21 cellular contexts compared by ENCODE assay signal in genomic region chr7:36712015-36712414, GRCh38. TPM values are rescaled to one million over a fixed set of nuclear protein-coding genes. Genes with fewer than 3 reads are reported as not detected.
DNase-seq lines count a peak whose midpoint lies in the region; ATAC-seq, FAIRE-seq and TF ChIP-seq lines count a peak whose summit lies in the region.
"Had no signal": no experiment of that assay in that cellular context is flagged by ENCODE, and none has a peak within 500 bp of the region (broad histone marks: within the 10 kb centered on the region; RNA-seq: fewer than 3 reads in every experiment).

No MANE protein-coding gene starts in this region.

- no peak overlapping the region for H3K9ac ChIP-seq in astrocyte (ENCODE audit: low read length)
- H3K9ac ChIP-seq: GM23248 had no signal

- no peak overlapping the region for H3K27ac Mint-ChIP-seq in GM23338
- H3K27ac Mint-ChIP-seq in astrocyte (ENCODE audit: unreplicated experiment) = no peak overlapping the region
- H3K27ac Mint-ChIP-seq in natural killer cell treated with Interleukin-12 subunit alpha and Interleukin-12 subunit beta and Interleukin-15 and Interleukin-18, amount 100 ng/mL, for 72 hours = peak overlapping the region; percentile 96 to 97
- H3K27ac Mint-ChIP-seq: CD4-positive, CD25-positive, alpha-beta regulatory T cell had no signal

- H3K36me3 Mint-ChIP-seq in GM23338 (ENCODE audit: low read depth) (no peaks in the 10 kb centered on the region), astrocyte (ENCODE audit: low read depth, unreplicated experiment) (no peaks in the 10 kb centered on the region)
- H3K36me3 Mint-ChIP-seq in natural killer cell treated with Interleukin-12 subunit alpha and Interleukin-12 subunit beta and Interleukin-15 and Interleukin-18, amount 100 ng/mL, for 72 hours = peaks cover 74% of the 10 kb centered on the region
- H3K36me3 Mint-ChIP-seq: CD4-positive, CD25-positive, alpha-beta regulatory T cell had no signal

- no peak for FAIRE-seq in astrocyte (lab: Jason Lieb, UNC)
- FAIRE-seq: D721Med, GM12892, GM19239 had no signal

- no peaks in the 10 kb centered on the region for H4K20me1 ChIP-seq in GM23338 (replicated peaks; ENCODE audit: insufficient read depth)
- no peaks in the 10 kb centered on the region for H4K20me1 ChIP-seq in astrocyte (ENCODE audit: insufficient read depth, low read length)

- no peak overlapping the region for H3K4me2 ChIP-seq in GM23338
- H3K4me2 ChIP-seq in astrocyte (ENCODE audit: low read length) = no peak overlapping the region
- H3K4me2 ChIP-seq: PC-9 had no signal

- H3K79me2 ChIP-seq in GM23338 (replicated peaks; ENCODE audit: insufficient read depth) (no peaks in the 10 kb centered on the region), astrocyte (ENCODE audit: insufficient read depth, low read length) (no peaks in the 10 kb centered on the region)

- H3K4me1 ChIP-seq in GM23338 (ENCODE audit: insufficient read depth) (peaks cover 3% of the 10 kb centered on the region), astrocyte (ENCODE audit: insufficient read depth, low read length) (no peaks in the 10 kb centered on the region), mucosa of descending colon (ENCODE audit: low read depth) (peaks cover 5% of the 10 kb centered on the region)

- H3K9me2 ChIP-seq in GM23338 (ENCODE audit: insufficient read depth) = no peaks in the 10 kb centered on the region

- H3K36me3 ChIP-seq in GM23338 (ENCODE audit: insufficient read depth) (no peaks in the 10 kb centered on the region), astrocyte (ENCODE audit: insufficient read depth, low read length) (no peaks in the 10 kb centered on the region), mucosa of descending colon (ENCODE audit: low read depth) (no peaks in the 10 kb centered on the region)
- H3K36me3 ChIP-seq: MG63 had no signal

- H3K9me3 Mint-ChIP-seq in GM23338 (no peaks in the 10 kb centered on the region), astrocyte (ENCODE audit: unreplicated experiment) (no peaks in the 10 kb centered on the region)
- H3K9me3 Mint-ChIP-seq in natural killer cell treated with Interleukin-12 subunit alpha and Interleukin-12 subunit beta and Interleukin-15 and Interleukin-18, amount 100 ng/mL, for 72 hours = peaks cover 3% of the 10 kb centered on the region

- H2AFZ ChIP-seq in GM23338 (peak overlapping the region; percentile 63; the same call in 1 of the 2 replicates), astrocyte (ENCODE audit: low read depth, low read length) (no peak overlapping the region)
- H2AFZ ChIP-seq: GM23248, PC-9 had no signal

- DNase-seq in A172 (ENCODE audit: low spot score) = peak; percentile 64
- no peak for DNase-seq in GM23338 (ENCODE audit: low spot score)
- peak; percentile 55 for DNase-seq in astrocyte (ENCODE audit: low read depth)
- no peak for DNase-seq in natural killer cell treated with Interleukin-12 subunit alpha and Interleukin-12 subunit beta and Interleukin-15 and Interleukin-18, amount 100 ng/mL, for 72 hours (ENCODE audit: low spot score)
- DNase-seq in NCI-H128 (lab: John Stamatoyannopoulos, UW; ENCODE audit: unreplicated experiment) = no peak
- DNase-seq in mucosa of descending colon = no peak
- DNase-seq: ACHN; CD4-positive, CD25-positive, alpha-beta regulatory T cell; DMS79 treated with DMSO at 0.1 percent for 48 hours; GDM1; GM23248; MG63; NCI-H1092 treated with DMSO at 0.1 percent for 48 hours; NCI-H187; NCI-H446 treated with DMSO at 0.1 percent for 48 hours; NCI-H748 treated with DMSO at 0.1 percent for 48 hours; PC-9 had no signal

- H3K9me3 ChIP-seq in astrocyte (ENCODE audit: insufficient read depth, low read depth, low read length) (no peaks in the 10 kb centered on the region), mucosa of descending colon (no peaks in the 10 kb centered on the region)
- H3K9me3 ChIP-seq: MG63 had no signal

- H3K4me1 Mint-ChIP-seq in GM23338 (peaks cover 13% of the 10 kb centered on the region), astrocyte (ENCODE audit: low read depth, unreplicated experiment) (peaks cover 5% of the 10 kb centered on the region)
- peaks cover 72 to 75% of the 10 kb centered on the region in 2 donors for H3K4me1 Mint-ChIP-seq in natural killer cell treated with Interleukin-12 subunit alpha and Interleukin-12 subunit beta and Interleukin-15 and Interleukin-18, amount 100 ng/mL, for 72 hours (ENCODE audit: low read depth in 2 of 2)
- H3K4me1 Mint-ChIP-seq: CD4-positive, CD25-positive, alpha-beta regulatory T cell had no signal

- no peak overlapping the region for H3K27ac ChIP-seq in GM23338 (ENCODE audit: low read depth)
- H3K27ac ChIP-seq in astrocyte (ENCODE audit: low read depth, low read length) = no peak overlapping the region
- H3K27ac ChIP-seq: GM23248, PC-9 had no signal

- H3K27me3 Mint-ChIP-seq in GM23338 (ENCODE audit: insufficient read depth, low read depth, poor library complexity) = peaks cover 1% of the 10 kb centered on the region
- no peaks in the 10 kb centered on the region for H3K27me3 Mint-ChIP-seq in astrocyte (ENCODE audit: low read depth, unreplicated experiment)
- no peaks in the 10 kb centered on the region for H3K27me3 Mint-ChIP-seq in natural killer cell treated with Interleukin-12 subunit alpha and Interleukin-12 subunit beta and Interleukin-15 and Interleukin-18, amount 100 ng/mL, for 72 hours

- no peak for TF ChIP-seq CTCF in GM23338 (conservative IDR thresholded peaks at IDR 0.05; ENCODE audit: low read depth in 2 of 2)
- no peak for TF ChIP-seq CTCF in astrocyte (IDR thresholded peaks at IDR 0.05; ENCODE audit: insufficient read depth, low read depth, low read length)
- no peak for TF ChIP-seq CTCF in mucosa of descending colon (IDR thresholded peaks at IDR 0.05)

- H3K4me3 ChIP-seq in GM23338 (no peak overlapping the region), astrocyte (ENCODE audit: insufficient read depth, low read depth, low read length) (no peak overlapping the region), mucosa of descending colon (no peak overlapping the region)
- H3K4me3 ChIP-seq: GM23248, MG63, PC-9 had no signal

- intact Hi-C loops in mucosa of descending colon (cut with DNase I, micrococcal nuclease) = no loop called here

- H3K4me3 Mint-ChIP-seq in GM23338 (no peak overlapping the region), astrocyte (ENCODE audit: unreplicated experiment) (no peak overlapping the region)
- peak overlapping the region; percentile 71 for H3K4me3 Mint-ChIP-seq in natural killer cell treated with Interleukin-12 subunit alpha and Interleukin-12 subunit beta and Interleukin-15 and Interleukin-18, amount 100 ng/mL, for 72 hours
- H3K4me3 Mint-ChIP-seq: CD4-positive, CD25-positive, alpha-beta regulatory T cell had no signal

- no peaks in the 10 kb centered on the region for H3F3A ChIP-seq in GM23338 (replicated peaks; ENCODE audit: low read depth)

- no peaks in the 10 kb centered on the region for H3K27me3 ChIP-seq in GM23338 (ENCODE audit: insufficient read depth)
- no peaks in the 10 kb centered on the region for H3K27me3 ChIP-seq in astrocyte (ENCODE audit: insufficient read depth, low read length)
- H3K27me3 ChIP-seq: MG63 had no signal

- ATAC-seq in GM23338 = no peak
- ATAC-seq in natural killer cell treated with Interleukin-12 subunit alpha and Interleukin-12 subunit beta and Interleukin-15 and Interleukin-18, amount 100 ng/mL, for 72 hours = peak; percentile 78 to 82
- no peak for ATAC-seq in mucosa of descending colon
- no peak for ATAC-seq in GM21576 (IDR thresholded peaks at IDR 0.05; ENCODE audit: unreplicated experiment)

TF ChIP-seq in GM23338, 12 proteins besides CTCF, POLR2A, EP300 and RAD21 (continues in another document):
- TF ChIP-seq JUNB (IDR thresholded peaks at IDR 0.05; ENCODE audit: unreplicated experiment) (no peak), EZH2 (IDR thresholded peaks at IDR 0.05; ENCODE audit: low read depth, unreplicated experiment) (no peak), POLR2AphosphoS5 (IDR thresholded peaks at IDR 0.05; ENCODE audit: low read depth) (no peak), ZNF114 (CRISPR knock-in tag; IDR thresholded peaks at IDR 0.05) (no peak)

RNA-seq across cellular contexts. Expression of gene AOAH, which starts 12.3 kb away (rescaled TPM):
- total RNA-seq in A172 (2014; rRNA removed; shearing (Covaris generic)) = 0.53 and 0.64 TPM in 2 replicates
- total RNA-seq in GM23338 (2014; rRNA removed; shearing (Covaris generic)) = not detected in 2 replicates
- not detected in 2 replicates for polyA plus RNA-seq in GM23338 (2016; fragmentation: Nextera tagmentation; extraction: Ambion mirVana)
- total RNA-seq in astrocyte (not detected in 2 replicates), mucosa of descending colon (10 to 100 TPM; 15.7 to 36.1 (median 28.8) TPM)
- total RNA-seq in natural killer cell treated with Interleukin-12 subunit alpha and Interleukin-12 subunit beta and Interleukin-15 and Interleukin-18, amount 100 ng/mL, for 72 hours = 100 to 1,000 TPM; 108 to 136 TPM
- total RNA-seq: GM23248, PC-9 had no signal
- polyA plus RNA-seq: GM23248 had no signal

Comparison
In these comparisons a context has a peak if more than half of its experiments do, and no peak if none do; other contexts are left out.
1. DNase-seq: peak in A172 (single experiment) and astrocyte (single experiment); none in GM23338 (single experiment), natural killer cell treated with Interleukin-12 subunit alpha and Interleukin-12 subunit beta and Interleukin-15 and Interleukin-18, amount 100 ng/mL, for 72 hours (single experiment), NCI-H128 (single experiment) and mucosa of descending colon (0 of 3).
2. ATAC-seq: peak in natural killer cell treated with Interleukin-12 subunit alpha and Interleukin-12 subunit beta and Interleukin-15 and Interleukin-18, amount 100 ng/mL, for 72 hours (2 of 2); none in GM23338 (single experiment), mucosa of descending colon (single experiment) and GM21576 (single experiment).
3. H3K27ac Mint-ChIP-seq: peak in natural killer cell treated with Interleukin-12 subunit alpha and Interleukin-12 subunit beta and Interleukin-15 and Interleukin-18, amount 100 ng/mL, for 72 hours (2 of 2); none in GM23338 (single experiment) and astrocyte (single experiment).
4. RNA of gene AOAH, which starts 12.3 kb away (total RNA-seq): 108 to 136 TPM in natural killer cell treated with Interleukin-12 subunit alpha and Interleukin-12 subunit beta and Interleukin-15 and Interleukin-18, amount 100 ng/mL, for 72 hours and 15.7 to 36.1 TPM in mucosa of descending colon; 0.53 to 0.64 TPM in A172, not detected in astrocyte and not detected in GM23338; every median in the first group is over 10 times any median in the second.